ENCODE assay signal across 8 cellular contexts in the genomic region with DNA sequence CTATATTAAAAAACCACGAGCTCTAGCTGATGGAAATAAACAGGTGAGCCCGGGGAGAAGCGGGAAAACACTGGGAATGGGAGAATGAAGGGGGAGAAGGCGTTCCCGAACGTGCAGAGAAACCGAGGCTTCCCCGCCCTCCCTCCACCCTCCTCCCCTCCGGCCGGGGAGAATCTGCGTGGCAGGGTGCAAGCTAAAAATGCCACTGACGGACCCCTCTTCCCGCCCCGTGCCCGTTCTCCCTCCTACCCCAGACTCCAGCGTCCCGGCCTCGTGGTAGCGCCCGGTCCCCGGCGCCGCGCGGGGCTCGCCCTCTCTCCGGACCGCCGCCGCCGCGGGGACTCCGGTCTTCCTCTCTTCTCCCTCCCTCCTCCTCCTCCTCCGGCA.
DNase-seq lines count a peak whose midpoint lies in the region; ATAC-seq and TF ChIP-seq lines count a peak whose summit lies in the region.

No MANE protein-coding gene starts in this region.

- peaks cover 27 to 46% of the 10 kb centered on the region in 2 donors for H3K4me1 ChIP-seq in thoracic aorta (ENCODE audit: control insufficient read depth in 1 of 2, low read depth in 2 of 2)

- H3K27ac ChIP-seq in angular gyrus (ENCODE audit: low read depth, low read length), result peak overlapping the region; percentile 91
- H3K27ac ChIP-seq in layer of hippocampus (ENCODE audit: low read depth, low read length), result peak overlapping the region; percentile 99
- peak overlapping the region; percentile 93 to 95 for H3K27ac ChIP-seq in thoracic aorta

- peaks cover 3% of the 10 kb centered on the region for H3K36me3 ChIP-seq in thoracic aorta

- H3K9me3 ChIP-seq in thoracic aorta, result no peaks in the 10 kb centered on the region

- H3K27me3 ChIP-seq in layer of hippocampus (ENCODE audit: control insufficient read depth, insufficient read depth, low read length) (no peaks in the 10 kb centered on the region), thoracic aorta (replicated peaks; ENCODE audit: insufficient read depth) (no peaks in the 10 kb centered on the region)

- ATAC-seq in HG03095 (IDR thresholded peaks at IDR 0.05; ENCODE audit: unreplicated experiment), result peak; percentile 24
- no peak for ATAC-seq in thoracic aorta (ENCODE audit: insufficient number of reproducible peaks, low FRiP score, low read depth)
- no peak for ATAC-seq in HG02610 (IDR thresholded peaks at IDR 0.05; ENCODE audit: unreplicated experiment)
- no peak for ATAC-seq in GM19351 (IDR thresholded peaks at IDR 0.05; ENCODE audit: unreplicated experiment)

- DNase-seq in COLO829 (ENCODE audit: low spot score) (peak; percentile 10), thoracic aorta (ENCODE audit: low spot score) (no peak), NCI-H1105 (lab: John Stamatoyannopoulos, UW) (no peak)

- peak overlapping the region; percentile 83 for H3K4me3 ChIP-seq in thoracic aorta

- TF ChIP-seq CTCF in thoracic aorta (IDR thresholded peaks at IDR 0.05), result no peak
